Comparison of ENCODE assay signal across 10 cellular contexts in genomic region chr11:12222099-12222751, GRCh38.
DNase-seq lines count a peak whose midpoint lies in the region; ATAC-seq and TF ChIP-seq lines count a peak whose summit lies in the region.
"Had no signal": no experiment of that assay in that cellular context is flagged by ENCODE, and none has a peak within 500 bp of the region (broad histone marks: within the 10 kb centered on the region; RNA-seq: fewer than 3 reads in every experiment).

No MANE protein-coding gene starts in this region.

- H2AK5ac ChIP-seq in H9 (ENCODE audit: insufficient read length, low read length), result no peak overlapping the region

- no peak overlapping the region for H3K27ac Mint-ChIP-seq in H9
- H3K27ac Mint-ChIP-seq in activated T-helper 17 cell treated with anti-CD3 and anti-CD28 coated beads, Interleukin-2, amount 50 U/mL, for 72 hours, result peak overlapping the region; percentile 85
- no peak overlapping the region for H3K27ac Mint-ChIP-seq in type B pancreatic cell

- no peaks in the 10 kb centered on the region for H3K79me1 ChIP-seq in H9 (ENCODE audit: insufficient read depth, low read depth, low read length, poor library complexity, severe bottlenecking)

- H3K4me2 ChIP-seq in H9 (ENCODE audit: insufficient read depth, insufficient read length, low read length) (no peak overlapping the region), skeletal muscle satellite cell (ENCODE audit: low read length) (no peak overlapping the region)

- no peaks in the 10 kb centered on the region for H3K79me2 ChIP-seq in H9 (ENCODE audit: insufficient read depth, low read length)

- no peak overlapping the region for H4K8ac ChIP-seq in H9 (replicated peaks; ENCODE audit: insufficient read length, low read depth, low read length)

- H2AFZ ChIP-seq in H9 (ENCODE audit: low read length), result no peak overlapping the region

- H2BK5ac ChIP-seq in H9 (ENCODE audit: insufficient read length, low read length), result no peak overlapping the region

- 0 out of 2 replicates have a peak overlapping the region, but pooled peaks have one; percentile 13 for H3K14ac ChIP-seq in H9 (ENCODE audit: insufficient read depth, low read length)

- H3T11ph ChIP-seq in H9 (ENCODE audit: low read length), result no peak overlapping the region

- no peak overlapping the region for H2BK15ac ChIP-seq in H9 (ENCODE audit: low read depth, low read length)

- H3K36me3 Mint-ChIP-seq in H9 (ENCODE audit: insufficient read depth in 1 of 3, low read depth in 3 of 3) (no peaks in the 10 kb centered on the region), type B pancreatic cell (peaks cover 3% of the 10 kb centered on the region)
- H3K36me3 Mint-ChIP-seq in activated T-helper 17 cell treated with anti-CD3 and anti-CD28 coated beads, Interleukin-2, amount 50 U/mL, for 72 hours (ENCODE audit: low read depth), result peaks cover 98% of the 10 kb centered on the region

- intact Hi-C loops in heart right ventricle (cut with DNase I), result loop anchor here in 5 of 10 donors (5.0 to 10.0 kb wide), 4 partner anchors 57 to 127 kb away; no protein-coding TSS in a partner anchor

- H3K9ac ChIP-seq in H9 (ENCODE audit: extremely low read depth, insufficient read length, low read length) (no peak overlapping the region), skeletal muscle satellite cell (ENCODE audit: low read depth, low read length) (peak overlapping the region; percentile 57)

- no peaks in the 10 kb centered on the region for H3K9me3 ChIP-seq in H9 (ENCODE audit: control insufficient read depth, low read depth, low read length)
- H3K9me3 ChIP-seq in heart right ventricle, result no peaks in the 10 kb centered on the region
- no peaks in the 10 kb centered on the region for H3K9me3 ChIP-seq in skeletal muscle satellite cell (replicated peaks; ENCODE audit: low read length)

- H3K27ac ChIP-seq in H9 (ENCODE audit: insufficient read length, low read depth, low read length) (no peak overlapping the region), heart right ventricle (peak overlapping the region in 8 of 10 donors; percentile 15 to 83 (median 74))

- H3K9me3 Mint-ChIP-seq in H9 (no peaks in the 10 kb centered on the region), type B pancreatic cell (no peaks in the 10 kb centered on the region)
- no peaks in the 10 kb centered on the region for H3K9me3 Mint-ChIP-seq in activated T-helper 17 cell treated with anti-CD3 and anti-CD28 coated beads, Interleukin-2, amount 50 U/mL, for 72 hours

- no peaks in the 10 kb centered on the region for H4K20me1 ChIP-seq in H9 (ENCODE audit: control insufficient read depth, insufficient read depth, insufficient read length)

- no peak overlapping the region for H2BK12ac ChIP-seq in H9 (ENCODE audit: insufficient read length, low read depth, low read length)

- no peak overlapping the region for H2BK20ac ChIP-seq in H9 (ENCODE audit: low read depth, low read length, poor library complexity, severe bottlenecking)

- H3K18ac ChIP-seq in H9 (ENCODE audit: insufficient read length, low read depth, low read length), result no peak overlapping the region

- no peaks in the 10 kb centered on the region for H3K23me2 ChIP-seq in H9 (ENCODE audit: insufficient read length, low read depth, low read length, poor library complexity, severe bottlenecking)

- H3K56ac ChIP-seq in H9 (ENCODE audit: insufficient read length, low read depth, low read length), result no peak overlapping the region

- DNase-seq in H9 (no peak), heart right ventricle (peak; percentile 64 to 76), type B pancreatic cell (ENCODE audit: extremely low spot score, unreplicated experiment) (no peak), kidney tubule cell (ENCODE audit: low spot score) (no peak), NCI-H524 treated with DMSO at 0.1 percent for 48 hours (lab: John Stamatoyannopoulos, UW) (no peak), NCI-H345 (lab: John Stamatoyannopoulos, UW) (no peak)
- DNase-seq: NCI-H748 treated with DMSO at 0.1 percent for 48 hours had no signal

- H3K4me3 ChIP-seq in heart right ventricle, result no peak overlapping the region
- H3K4me3 ChIP-seq in skeletal muscle satellite cell (ENCODE audit: low read length), result no peak overlapping the region

- H3K27me3 Mint-ChIP-seq in H9 (ENCODE audit: low read depth) (peaks cover 4% of the 10 kb centered on the region), type B pancreatic cell (no peaks in the 10 kb centered on the region)
- H3K27me3 Mint-ChIP-seq in activated T-helper 17 cell treated with anti-CD3 and anti-CD28 coated beads, Interleukin-2, amount 50 U/mL, for 72 hours, result no peaks in the 10 kb centered on the region

- WGBS in H9 (ENCODE audit: extremely low coverage, insufficient read length, low lambda C conversion rate), result no CpG with 5 or more reads among the region's 16 CpGs
- 39 to 45% methylated on average over 16 of the region's 16 CpGs for WGBS in heart right ventricle, 2 donors

- no peak overlapping the region for H3K23ac ChIP-seq in H9 (ENCODE audit: insufficient read length, low read depth, low read length)

- H3K4me1 Mint-ChIP-seq in H9 (0 out of 4 replicates have a peak, but pooled peaks cover 0 to 2% of the 10 kb centered on the region in 2 experiments), type B pancreatic cell (ENCODE audit: unreplicated experiment) (peaks cover 41% of the 10 kb centered on the region)
- peaks cover 48% of the 10 kb centered on the region for H3K4me1 Mint-ChIP-seq in activated T-helper 17 cell treated with anti-CD3 and anti-CD28 coated beads, Interleukin-2, amount 50 U/mL, for 72 hours

- no peak overlapping the region for H4K5ac ChIP-seq in H9 (ENCODE audit: insufficient read length, low read depth, low read length)

- H3K27me3 ChIP-seq in H9 (ENCODE audit: insufficient read depth, low read length) (no peaks in the 10 kb centered on the region), heart right ventricle (no peaks in the 10 kb centered on the region), skeletal muscle satellite cell (ENCODE audit: control insufficient read depth, insufficient read depth, low read length) (no peaks in the 10 kb centered on the region)

- H3K4me1 ChIP-seq in H9 (ENCODE audit: insufficient read depth, low read length) (no peaks in the 10 kb centered on the region), heart right ventricle (peaks cover 23 to 71% (median 60%) of the 10 kb centered on the region in 9 donors), skeletal muscle satellite cell (ENCODE audit: control insufficient read depth, insufficient read depth, low read length) (peaks cover 59% of the 10 kb centered on the region)

- H3K4me3 Mint-ChIP-seq in H9 (no peak overlapping the region), type B pancreatic cell (no peak overlapping the region)
- H3K4me3 Mint-ChIP-seq in activated T-helper 17 cell treated with anti-CD3 and anti-CD28 coated beads, Interleukin-2, amount 50 U/mL, for 72 hours, result peak overlapping the region; percentile 68

- no peak for TF ChIP-seq CTCF in H9 (conservative IDR thresholded peaks at IDR 0.05)
- TF ChIP-seq CTCF in heart right ventricle (IDR thresholded peaks at IDR 0.05), result no peak
- TF ChIP-seq CTCF in type B pancreatic cell (conservative IDR thresholded peaks at IDR 0.05), result no peak

- ATAC-seq in activated T-helper 17 cell treated with anti-CD3 and anti-CD28 coated beads, Interleukin-2, amount 50 U/mL, for 72 hours (replicated peaks), result no peak
- ATAC-seq in heart right ventricle, result peak; percentile 12 to 67 (median 56)
- ATAC-seq: activated CD4-positive, CD25-positive, alpha-beta regulatory T cell treated with anti-CD3 and anti-CD28 coated beads, Interleukin-2, amount 50 U/mL, for 24 hours had no signal

- H4K91ac ChIP-seq in H9 (ENCODE audit: insufficient read length, low read depth, low read length), result no peak overlapping the region

- H3K4ac ChIP-seq in H9 (ENCODE audit: low read depth, low read length), result no peak overlapping the region

- H2BK120ac ChIP-seq in H9 (ENCODE audit: low read depth, low read length, poor library complexity, severe bottlenecking), result no peak overlapping the region

- H3K36me3 ChIP-seq in heart right ventricle (peaks cover 0 to 74% (median 16%) of the 10 kb centered on the region in 9 donors), skeletal muscle satellite cell (ENCODE audit: insufficient read depth, low read length) (peaks cover 68% of the 10 kb centered on the region)

Comparison
In these comparisons a context has a peak if more than half of its experiments do, and no peak if none do; other contexts are left out.
1. DNase-seq: peak in heart right ventricle (2 of 2); none in H9 (single experiment), type B pancreatic cell (single experiment), kidney tubule cell (single experiment), NCI-H524 treated with DMSO at 0.1 percent for 48 hours (single experiment) and NCI-H345 (single experiment).